22 cellular contexts compared by ENCODE assay signal in genomic region chr10:103072891-103073290, GRCh38.
"Had no signal": no experiment of that assay in that cellular context is flagged by ENCODE, and none has a peak within 500 bp of the region (broad histone marks: within the 10 kb centered on the region; RNA-seq: fewer than 3 reads in every experiment).

No MANE protein-coding gene starts in this region.

- ATAC-seq: naive thymus-derived CD8-positive, alpha-beta T cell; natural killer cell treated with Interleukin-12 subunit alpha and Interleukin-12 subunit beta and Interleukin-15 and Interleukin-18, amount 100 ng/mL, for 72 hours; psoas muscle; right cardiac atrium; right lobe of liver; stimulated activated effector memory CD8-positive, alpha-beta T cell treated with anti-CD3 and anti-CD28 coated beads, Interleukin-12 subunit alpha, Interleukin-12 subunit beta, amount 100 ng/mL, for 72 hours; stimulated activated naive B cell treated with anti-CD40 and anti-IgM and Interleukin-4, amounts not matched to agents 10 μg/mL and 1 μg/mL and 100 μg/mL, for 72 hours had no signal

- H3K4me1 Mint-ChIP-seq: neural progenitor cell had no signal

- H3K27ac Mint-ChIP-seq: natural killer cell treated with Interleukin-12 subunit alpha and Interleukin-12 subunit beta and Interleukin-15 and Interleukin-18, amount 100 ng/mL, for 72 hours; neural progenitor cell; progenitor cell of endocrine pancreas; stimulated activated effector memory CD8-positive, alpha-beta T cell treated with anti-CD3 and anti-CD28 coated beads, Interleukin-12 subunit alpha, Interleukin-12 subunit beta, amount 100 ng/mL, for 72 hours; stimulated activated naive B cell treated with anti-CD40 and anti-IgM and Interleukin-4, amounts not matched to agents 10 μg/mL and 1 μg/mL and 100 μg/mL, for 72 hours; stimulated activated naive CD8-positive, alpha-beta T cell treated with anti-CD3 and anti-CD28 coated beads, Interleukin-15, Interleukin-2, amounts not matched to agents 100 ng/mL and 50 ng/mL, for 24 hours had no signal

- H3K9me3 Mint-ChIP-seq: naive thymus-derived CD8-positive, alpha-beta T cell; natural killer cell treated with Interleukin-12 subunit alpha and Interleukin-12 subunit beta and Interleukin-15 and Interleukin-18, amount 100 ng/mL, for 72 hours; neural progenitor cell; stimulated activated effector memory CD8-positive, alpha-beta T cell treated with anti-CD3 and anti-CD28 coated beads, Interleukin-12 subunit alpha, Interleukin-12 subunit beta, amount 100 ng/mL, for 72 hours; stimulated activated naive B cell treated with anti-CD40 and anti-IgM and Interleukin-4, amounts not matched to agents 10 μg/mL and 1 μg/mL and 100 μg/mL, for 72 hours; stimulated activated naive CD8-positive, alpha-beta T cell treated with anti-CD3 and anti-CD28 coated beads, Interleukin-15, Interleukin-2, amounts not matched to agents 100 ng/mL and 50 ng/mL, for 24 hours had no signal

- H3K4me3 Mint-ChIP-seq: naive thymus-derived CD8-positive, alpha-beta T cell; natural killer cell treated with Interleukin-12 subunit alpha and Interleukin-12 subunit beta and Interleukin-15 and Interleukin-18, amount 100 ng/mL, for 72 hours; stimulated activated effector memory CD8-positive, alpha-beta T cell treated with anti-CD3 and anti-CD28 coated beads, Interleukin-12 subunit alpha, Interleukin-12 subunit beta, amount 100 ng/mL, for 72 hours; stimulated activated naive B cell treated with anti-CD40 and anti-IgM and Interleukin-4, amounts not matched to agents 10 μg/mL and 1 μg/mL and 100 μg/mL, for 72 hours; stimulated activated naive CD8-positive, alpha-beta T cell treated with anti-CD3 and anti-CD28 coated beads, Interleukin-15, Interleukin-2, amounts not matched to agents 100 ng/mL and 50 ng/mL, for 24 hours had no signal

- H3K27me3 Mint-ChIP-seq: naive thymus-derived CD8-positive, alpha-beta T cell; natural killer cell treated with Interleukin-12 subunit alpha and Interleukin-12 subunit beta and Interleukin-15 and Interleukin-18, amount 100 ng/mL, for 72 hours; progenitor cell of endocrine pancreas; stimulated activated naive B cell treated with anti-CD40 and anti-IgM and Interleukin-4, amounts not matched to agents 10 μg/mL and 1 μg/mL and 100 μg/mL, for 72 hours; stimulated activated naive CD8-positive, alpha-beta T cell treated with anti-CD3 and anti-CD28 coated beads, Interleukin-15, Interleukin-2, amounts not matched to agents 100 ng/mL and 50 ng/mL, for 24 hours had no signal

- DNase-seq: naive thymus-derived CD8-positive, alpha-beta T cell; occipital lobe; ovary; psoas muscle; right cardiac atrium; right lobe of liver; sigmoid colon; small intestine; stimulated activated CD4-positive, alpha-beta T cell treated with anti-CD3 and anti-CD28 coated beads, Interleukin-15, amount 100 ng/mL, for 24 hours; stimulated activated CD4-positive, alpha-beta T cell treated with anti-CD3 and anti-CD28 coated beads, Interleukin-2, amount 100 ng/mL, for 24 hours; stimulated activated CD4-positive, alpha-beta T cell treated with anti-CD3 and anti-CD28 coated beads, Interleukin-2, amount 100 ng/mL, for 48 hours; stimulated activated CD4-positive, alpha-beta T cell treated with anti-CD3 and anti-CD28 coated beads, Interleukin-4, amount 100 ng/mL, for 24 hours; stimulated activated naive B cell treated with anti-CD40 and anti-IgM and Interleukin-4, amounts not matched to agents 10 μg/mL and 1 μg/mL and 100 μg/mL, for 72 hours; stimulated activated naive CD4-positive, alpha-beta T cell treated with Interleukin-2 at 50 U/mL for 16 hours; stomach; thyroid gland; trophoblast cell had no signal
